1 cellular context compared by ENCODE assay signal in the genomic region with DNA sequence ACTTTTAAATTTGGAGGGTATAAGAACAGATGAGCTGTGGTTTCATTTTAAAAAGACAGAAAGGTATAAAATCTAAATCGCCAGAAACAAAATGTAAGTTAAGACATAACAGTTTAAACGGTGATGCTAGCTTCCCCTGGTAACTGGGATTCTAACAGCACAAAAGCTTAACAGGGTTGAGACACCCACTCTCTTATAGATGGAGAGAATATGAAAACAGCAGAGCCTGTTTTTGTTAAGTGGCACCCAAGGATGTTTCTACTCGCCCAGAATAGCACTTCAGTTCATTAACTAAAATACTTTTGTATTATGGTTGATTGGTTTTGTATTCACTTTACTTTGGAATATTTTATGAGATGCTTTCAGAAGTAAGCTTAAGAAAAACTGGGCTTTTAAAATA.
TF ChIP-seq lines count a peak whose summit lies in the region.

No MANE protein-coding gene starts in this region.

TF ChIP-seq in GM23338, 12 proteins besides CTCF, POLR2A, EP300 and RAD21 (continued from another document):
- TF ChIP-seq POLR2AphosphoS5 (IDR thresholded peaks at IDR 0.05; ENCODE audit: low read depth): no peak
- TF ChIP-seq, protein P1, sequence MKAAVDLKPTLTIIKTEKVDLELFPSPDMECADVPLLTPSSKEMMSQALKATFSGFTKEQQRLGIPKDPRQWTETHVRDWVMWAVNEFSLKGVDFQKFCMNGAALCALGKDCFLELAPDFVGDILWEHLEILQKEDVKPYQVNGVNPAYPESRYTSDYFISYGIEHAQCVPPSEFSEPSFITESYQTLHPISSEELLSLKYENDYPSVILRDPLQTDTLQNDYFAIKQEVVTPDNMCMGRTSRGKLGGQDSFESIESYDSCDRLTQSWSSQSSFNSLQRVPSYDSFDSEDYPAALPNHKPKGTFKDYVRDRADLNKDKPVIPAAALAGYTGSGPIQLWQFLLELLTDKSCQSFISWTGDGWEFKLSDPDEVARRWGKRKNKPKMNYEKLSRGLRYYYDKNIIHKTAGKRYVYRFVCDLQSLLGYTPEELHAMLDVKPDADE (IDR thresholded peaks at IDR 0.05): no peak
- TF ChIP-seq, protein P2, sequence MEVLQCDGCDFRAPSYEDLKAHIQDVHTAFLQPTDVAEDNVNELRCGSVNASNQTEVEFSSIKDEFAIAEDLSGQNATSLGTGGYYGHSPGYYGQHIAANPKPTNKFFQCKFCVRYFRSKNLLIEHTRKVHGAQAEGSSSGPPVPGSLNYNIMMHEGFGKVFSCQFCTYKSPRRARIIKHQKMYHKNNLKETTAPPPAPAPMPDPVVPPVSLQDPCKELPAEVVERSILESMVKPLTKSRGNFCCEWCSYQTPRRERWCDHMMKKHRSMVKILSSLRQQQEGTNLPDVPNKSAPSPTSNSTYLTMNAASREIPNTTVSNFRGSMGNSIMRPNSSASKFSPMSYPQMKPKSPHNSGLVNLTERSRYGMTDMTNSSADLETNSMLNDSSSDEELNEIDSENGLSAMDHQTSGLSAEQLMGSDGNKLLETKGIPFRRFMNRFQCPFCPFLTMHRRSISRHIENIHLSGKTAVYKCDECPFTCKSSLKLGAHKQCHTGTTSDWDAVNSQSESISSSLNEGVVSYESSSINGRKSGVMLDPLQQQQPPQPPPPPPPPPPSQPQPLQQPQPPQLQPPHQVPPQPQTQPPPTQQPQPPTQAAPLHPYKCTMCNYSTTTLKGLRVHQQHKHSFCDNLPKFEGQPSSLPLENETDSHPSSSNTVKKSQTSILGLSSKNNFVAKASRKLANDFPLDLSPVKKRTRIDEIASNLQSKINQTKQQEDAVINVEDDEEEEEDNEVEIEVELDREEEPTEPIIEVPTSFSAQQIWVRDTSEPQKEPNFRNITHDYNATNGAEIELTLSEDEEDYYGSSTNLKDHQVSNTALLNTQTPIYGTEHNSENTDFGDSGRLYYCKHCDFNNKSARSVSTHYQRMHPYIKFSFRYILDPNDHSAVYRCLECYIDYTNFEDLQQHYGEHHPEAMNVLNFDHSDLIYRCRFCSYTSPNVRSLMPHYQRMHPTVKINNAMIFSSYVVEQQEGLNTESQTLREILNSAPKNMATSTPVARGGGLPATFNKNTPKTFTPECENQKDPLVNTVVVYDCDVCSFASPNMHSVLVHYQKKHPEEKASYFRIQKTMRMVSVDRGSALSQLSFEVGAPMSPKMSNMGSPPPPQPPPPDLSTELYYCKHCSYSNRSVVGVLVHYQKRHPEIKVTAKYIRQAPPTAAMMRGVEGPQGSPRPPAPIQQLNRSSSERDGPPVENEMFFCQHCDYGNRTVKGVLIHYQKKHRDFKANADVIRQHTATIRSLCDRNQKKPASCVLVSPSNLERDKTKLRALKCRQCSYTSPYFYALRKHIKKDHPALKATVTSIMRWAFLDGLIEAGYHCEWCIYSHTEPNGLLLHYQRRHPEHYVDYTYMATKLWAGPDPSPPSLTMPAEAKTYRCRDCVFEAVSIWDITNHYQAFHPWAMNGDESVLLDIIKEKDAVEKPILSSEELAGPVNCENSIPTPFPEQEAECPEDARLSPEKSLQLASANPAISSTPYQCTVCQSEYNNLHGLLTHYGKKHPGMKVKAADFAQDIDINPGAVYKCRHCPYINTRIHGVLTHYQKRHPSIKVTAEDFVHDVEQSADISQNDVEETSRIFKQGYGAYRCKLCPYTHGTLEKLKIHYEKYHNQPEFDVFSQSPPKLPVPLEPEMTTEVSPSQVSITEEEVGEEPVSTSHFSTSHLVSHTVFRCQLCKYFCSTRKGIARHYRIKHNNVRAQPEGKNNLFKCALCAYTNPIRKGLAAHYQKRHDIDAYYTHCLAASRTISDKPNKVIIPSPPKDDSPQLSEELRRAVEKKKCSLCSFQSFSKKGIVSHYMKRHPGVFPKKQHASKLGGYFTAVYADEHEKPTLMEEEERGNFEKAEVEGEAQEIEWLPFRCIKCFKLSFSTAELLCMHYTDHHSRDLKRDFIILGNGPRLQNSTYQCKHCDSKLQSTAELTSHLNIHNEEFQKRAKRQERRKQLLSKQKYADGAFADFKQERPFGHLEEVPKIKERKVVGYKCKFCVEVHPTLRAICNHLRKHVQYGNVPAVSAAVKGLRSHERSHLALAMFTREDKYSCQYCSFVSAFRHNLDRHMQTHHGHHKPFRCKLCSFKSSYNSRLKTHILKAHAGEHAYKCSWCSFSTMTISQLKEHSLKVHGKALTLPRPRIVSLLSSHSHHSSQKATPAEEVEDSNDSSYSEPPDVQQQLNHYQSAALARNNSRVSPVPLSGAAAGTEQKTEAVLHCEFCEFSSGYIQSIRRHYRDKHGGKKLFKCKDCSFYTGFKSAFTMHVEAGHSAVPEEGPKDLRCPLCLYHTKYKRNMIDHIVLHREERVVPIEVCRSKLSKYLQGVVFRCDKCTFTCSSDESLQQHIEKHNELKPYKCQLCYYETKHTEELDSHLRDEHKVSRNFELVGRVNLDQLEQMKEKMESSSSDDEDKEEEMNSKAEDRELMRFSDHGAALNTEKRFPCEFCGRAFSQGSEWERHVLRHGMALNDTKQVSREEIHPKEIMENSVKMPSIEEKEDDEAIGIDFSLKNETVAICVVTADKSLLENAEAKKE (CRISPR knock-in tag; IDR thresholded peaks at IDR 0.05): no peak
- no peak for TF ChIP-seq EZH2phosphoT487 (IDR thresholded peaks at IDR 0.05; ENCODE audit: unreplicated experiment)
- TF ChIP-seq, protein P3, sequence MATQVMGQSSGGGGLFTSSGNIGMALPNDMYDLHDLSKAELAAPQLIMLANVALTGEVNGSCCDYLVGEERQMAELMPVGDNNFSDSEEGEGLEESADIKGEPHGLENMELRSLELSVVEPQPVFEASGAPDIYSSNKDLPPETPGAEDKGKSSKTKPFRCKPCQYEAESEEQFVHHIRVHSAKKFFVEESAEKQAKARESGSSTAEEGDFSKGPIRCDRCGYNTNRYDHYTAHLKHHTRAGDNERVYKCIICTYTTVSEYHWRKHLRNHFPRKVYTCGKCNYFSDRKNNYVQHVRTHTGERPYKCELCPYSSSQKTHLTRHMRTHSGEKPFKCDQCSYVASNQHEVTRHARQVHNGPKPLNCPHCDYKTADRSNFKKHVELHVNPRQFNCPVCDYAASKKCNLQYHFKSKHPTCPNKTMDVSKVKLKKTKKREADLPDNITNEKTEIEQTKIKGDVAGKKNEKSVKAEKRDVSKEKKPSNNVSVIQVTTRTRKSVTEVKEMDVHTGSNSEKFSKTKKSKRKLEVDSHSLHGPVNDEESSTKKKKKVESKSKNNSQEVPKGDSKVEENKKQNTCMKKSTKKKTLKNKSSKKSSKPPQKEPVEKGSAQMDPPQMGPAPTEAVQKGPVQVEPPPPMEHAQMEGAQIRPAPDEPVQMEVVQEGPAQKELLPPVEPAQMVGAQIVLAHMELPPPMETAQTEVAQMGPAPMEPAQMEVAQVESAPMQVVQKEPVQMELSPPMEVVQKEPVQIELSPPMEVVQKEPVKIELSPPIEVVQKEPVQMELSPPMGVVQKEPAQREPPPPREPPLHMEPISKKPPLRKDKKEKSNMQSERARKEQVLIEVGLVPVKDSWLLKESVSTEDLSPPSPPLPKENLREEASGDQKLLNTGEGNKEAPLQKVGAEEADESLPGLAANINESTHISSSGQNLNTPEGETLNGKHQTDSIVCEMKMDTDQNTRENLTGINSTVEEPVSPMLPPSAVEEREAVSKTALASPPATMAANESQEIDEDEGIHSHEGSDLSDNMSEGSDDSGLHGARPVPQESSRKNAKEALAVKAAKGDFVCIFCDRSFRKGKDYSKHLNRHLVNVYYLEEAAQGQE (IDR thresholded peaks at IDR 0.05; ENCODE audit: unreplicated experiment): no peak
- TF ChIP-seq ZNF114 (CRISPR knock-in tag; IDR thresholded peaks at IDR 0.05): no peak
- no peak for TF ChIP-seq STAT1 (IDR thresholded peaks at IDR 0.05; ENCODE audit: unreplicated experiment)
- TF ChIP-seq EZH2 (IDR thresholded peaks at IDR 0.05; ENCODE audit: low read depth, unreplicated experiment): no peak
- no peak for TF ChIP-seq CREB1 (CRISPR knock-in tag; IDR thresholded peaks at IDR 0.05; ENCODE audit: low read depth)
- TF ChIP-seq JUNB (IDR thresholded peaks at IDR 0.05; ENCODE audit: unreplicated experiment): no peak
